ENCODE assay signal across 8 cellular contexts in genomic region chr4:142567199-142567598, GRCh38.
DNase-seq lines count a peak whose midpoint lies in the region; ATAC-seq and TF ChIP-seq lines count a peak whose summit lies in the region.

No MANE protein-coding gene starts in this region.

- TF ChIP-seq EP300 in SK-N-SH (IDR thresholded peaks at IDR 0.05; ENCODE audit: borderline replicate concordance in 1 of 2, low read depth in 1 of 2, low read length in 1 of 2), result no peak

- no peak overlapping the region for H3K27ac ChIP-seq in iPS DF 6.9 (ENCODE audit: low read length)
- H3K27ac ChIP-seq in SK-N-SH (ENCODE audit: low read depth in 2 of 2, low read length in 1 of 2), result no peak overlapping the region

- no peak overlapping the region for H3K4me3 ChIP-seq in iPS DF 6.9 (ENCODE audit: low read length)
- no peak overlapping the region for H3K4me3 ChIP-seq in SK-N-SH (ENCODE audit: low read depth in 2 of 2, low read length in 1 of 2)

- H3K36me3 ChIP-seq in iPS DF 6.9 (ENCODE audit: control insufficient read depth, insufficient read depth, low read length) (no peaks in the 10 kb centered on the region), SK-N-SH (replicated peaks in 1 of 2; ENCODE audit: control insufficient read depth in 1 of 2, insufficient read depth in 2 of 2, low read length in 1 of 2) (no peaks in the 10 kb centered on the region)

- peak overlapping the region; percentile 62 to 87 for H3K4me3 Mint-ChIP-seq in stimulated activated naive CD8-positive, alpha-beta T cell treated with anti-CD3 and anti-CD28 coated beads, Interleukin-15, amount 100 ng/mL, for 72 hours

- H3K27ac Mint-ChIP-seq in stimulated activated naive CD8-positive, alpha-beta T cell treated with anti-CD3 and anti-CD28 coated beads, Interleukin-15, amount 100 ng/mL, for 72 hours, result peak overlapping the region in 1 of 2 donors; percentile 99

- H3K27me3 Mint-ChIP-seq in stimulated activated naive CD8-positive, alpha-beta T cell treated with anti-CD3 and anti-CD28 coated beads, Interleukin-15, amount 100 ng/mL, for 72 hours, result no peaks in the 10 kb centered on the region

- H3K4me2 ChIP-seq in SK-N-SH, result no peak overlapping the region

- peaks cover 0 to 8% of the 10 kb centered on the region in 2 donors for H3K9me3 Mint-ChIP-seq in stimulated activated naive CD8-positive, alpha-beta T cell treated with anti-CD3 and anti-CD28 coated beads, Interleukin-15, amount 100 ng/mL, for 72 hours

- H3K9me2 ChIP-seq in SK-N-SH, result no peaks in the 10 kb centered on the region; the same call in 1 of the 2 replicates

- no peak overlapping the region for H2AFZ ChIP-seq in SK-N-SH (ENCODE audit: low read depth)

- ATAC-seq in stimulated activated naive CD8-positive, alpha-beta T cell treated with anti-CD3 and anti-CD28 coated beads, Interleukin-15, amount 100 ng/mL, for 72 hours, result peak; percentile 87
- no peak for ATAC-seq in HG02970 (IDR thresholded peaks at IDR 0.05; ENCODE audit: low FRiP score, unreplicated experiment)

- POLR2A ChIA-PET in SK-N-SH (lab: Yijun Ruan, JAX), result no interaction called here

- H3K79me2 ChIP-seq in SK-N-SH (ENCODE audit: insufficient read depth), result no peaks in the 10 kb centered on the region

- H3K27me3 ChIP-seq in iPS DF 6.9 (ENCODE audit: control insufficient read depth, insufficient read depth, low read length) (no peaks in the 10 kb centered on the region), SK-N-SH (ENCODE audit: insufficient read depth) (no peaks in the 10 kb centered on the region)

- H3K9ac ChIP-seq in SK-N-SH, result no peak overlapping the region

- WGBS in iPS DF 6.9 (ENCODE audit: insufficient coverage, insufficient read length), result no CpG with 5 or more reads among the region's 5 CpGs
- WGBS in SK-N-SH (ENCODE audit: low lambda C conversion rate), result 76% methylated on average over 5 of the region's 5 CpGs

- H4K20me1 ChIP-seq in SK-N-SH (ENCODE audit: insufficient read depth), result no peaks in the 10 kb centered on the region

- CTCF ChIA-PET in SK-N-SH (lab: Yijun Ruan, JAX), result no interaction called here

- H3K9me3 ChIP-seq in iPS DF 6.9 (ENCODE audit: control insufficient read depth, insufficient read depth, low read length) (no peaks in the 10 kb centered on the region), SK-N-SH (no peaks in the 10 kb centered on the region)

- peaks cover 1% of the 10 kb centered on the region; the same call in 1 of the 2 replicates for H3K4me1 ChIP-seq in iPS DF 6.9 (ENCODE audit: control insufficient read depth, insufficient read depth, low read length)
- H3K4me1 ChIP-seq in SK-N-SH (ENCODE audit: control insufficient read depth in 1 of 2, insufficient read depth in 2 of 2, low read depth in 1 of 2, low read length in 1 of 2), result no peaks in the 10 kb centered on the region; a peak in 1 of 4 replicates

- TF ChIP-seq CTCF in SK-N-SH (IDR thresholded peaks at IDR 0.05), result no peak

- H3K4me1 Mint-ChIP-seq in stimulated activated naive CD8-positive, alpha-beta T cell treated with anti-CD3 and anti-CD28 coated beads, Interleukin-15, amount 100 ng/mL, for 72 hours, result peaks cover 30% of the 10 kb centered on the region

- no peak for TF ChIP-seq RAD21 in SK-N-SH (IDR thresholded peaks at IDR 0.05; ENCODE audit: low read length)

- no peaks in the 10 kb centered on the region for H3F3A ChIP-seq in SK-N-SH (replicated peaks; ENCODE audit: insufficient read depth)

- DNase-seq in NCI-H524 (lab: John Stamatoyannopoulos, UW) (peak; percentile 5 to 24), NCI-H524 treated with DMSO at 0.1 percent for 48 hours (lab: John Stamatoyannopoulos, UW) (no peak), iPS DF 6.9 (ENCODE audit: low read depth, low spot score) (peak; percentile 55), SHP77 (lab: John Stamatoyannopoulos, UW) (no peak), SK-N-SH (no peak)
- peak; percentile 47 for DNase-seq in activated T-cell treated with anti-CD3 and anti-CD28 coated beads, Interleukin-2, amount 50 U/mL, for 1 hour
- peak in 1 of 2 donors; percentile 36 for DNase-seq in stimulated activated naive CD8-positive, alpha-beta T cell treated with anti-CD3 and anti-CD28 coated beads, Interleukin-15, amount 100 ng/mL, for 72 hours

TF ChIP-seq in SK-N-SH, 30 proteins besides CTCF, POLR2A, EP300 and RAD21:
- TF ChIP-seq, protein P1, sequence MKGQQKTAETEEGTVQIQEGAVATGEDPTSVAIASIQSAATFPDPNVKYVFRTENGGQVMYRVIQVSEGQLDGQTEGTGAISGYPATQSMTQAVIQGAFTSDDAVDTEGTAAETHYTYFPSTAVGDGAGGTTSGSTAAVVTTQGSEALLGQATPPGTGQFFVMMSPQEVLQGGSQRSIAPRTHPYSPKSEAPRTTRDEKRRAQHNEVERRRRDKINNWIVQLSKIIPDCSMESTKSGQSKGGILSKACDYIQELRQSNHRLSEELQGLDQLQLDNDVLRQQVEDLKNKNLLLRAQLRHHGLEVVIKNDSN (IDR thresholded peaks at IDR 0.05; ENCODE audit: borderline replicate concordance, low read depth), result no peak
- no peak for TF ChIP-seq SIN3A (IDR thresholded peaks at IDR 0.05; ENCODE audit: borderline replicate concordance, low read depth, low read length)
- no peak for TF ChIP-seq PBX3 (IDR thresholded peaks at IDR 0.05)
- no peak for TF ChIP-seq TAF1 (IDR thresholded peaks at IDR 0.05; ENCODE audit: borderline replicate concordance, low read depth, low read length)
- TF ChIP-seq NRF1 (IDR thresholded peaks at IDR 0.05; ENCODE audit: low read depth, low read length), result no peak
- no peak for TF ChIP-seq MXI1 (IDR thresholded peaks at IDR 0.05; ENCODE audit: low read depth, low read length)
- TF ChIP-seq MEF2A (IDR thresholded peaks at IDR 0.05; ENCODE audit: borderline replicate concordance, low read depth), result no peak
- no peak for TF ChIP-seq SMC3 (IDR thresholded peaks at IDR 0.05; ENCODE audit: low read depth, low read length)
- TF ChIP-seq ELF1 (IDR thresholded peaks at IDR 0.05), result no peak
- no peak for TF ChIP-seq MAX (IDR thresholded peaks at IDR 0.05; ENCODE audit: low read depth)
- no peak for TF ChIP-seq FOSL2 (IDR thresholded peaks at IDR 0.05; ENCODE audit: borderline replicate concordance, low read depth)

Comparison
In these comparisons a context has a peak if more than half of its experiments do, and no peak if none do; other contexts are left out.
1. DNase-seq: peak in NCI-H524 (2 of 2), activated T-cell treated with anti-CD3 and anti-CD28 coated beads, Interleukin-2, amount 50 U/mL, for 1 hour (single experiment) and iPS DF 6.9 (single experiment); none in NCI-H524 treated with DMSO at 0.1 percent for 48 hours (single experiment), SHP77 (0 of 2) and SK-N-SH (single experiment).